In the genomic region with DNA sequence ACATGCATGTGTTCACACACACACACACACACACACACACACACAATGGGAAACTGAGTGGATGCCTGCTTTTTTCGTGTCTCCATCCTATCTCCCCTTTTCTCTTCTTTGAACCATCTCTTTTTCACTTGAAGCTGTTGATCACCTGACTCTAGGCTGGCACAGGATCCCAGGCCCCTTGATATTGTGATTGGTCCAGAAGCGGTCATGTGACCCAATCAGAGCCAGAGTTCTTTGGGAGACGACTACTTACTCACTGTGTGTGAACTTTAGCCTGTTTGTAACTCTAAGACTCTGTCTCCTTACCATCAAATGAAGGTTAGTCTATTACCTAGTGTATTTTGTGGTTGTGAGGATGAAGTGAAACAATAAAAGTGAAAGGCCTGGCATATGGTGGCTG, we compare ENCODE assay signal across 1 cellular context.
TF ChIP-seq lines count a peak whose summit lies in the region.

No MANE protein-coding gene starts in this region.

TF ChIP-seq in GM23338, 12 proteins besides CTCF, POLR2A, EP300 and RAD21 (continued from another document):
- TF ChIP-seq, protein P1, sequence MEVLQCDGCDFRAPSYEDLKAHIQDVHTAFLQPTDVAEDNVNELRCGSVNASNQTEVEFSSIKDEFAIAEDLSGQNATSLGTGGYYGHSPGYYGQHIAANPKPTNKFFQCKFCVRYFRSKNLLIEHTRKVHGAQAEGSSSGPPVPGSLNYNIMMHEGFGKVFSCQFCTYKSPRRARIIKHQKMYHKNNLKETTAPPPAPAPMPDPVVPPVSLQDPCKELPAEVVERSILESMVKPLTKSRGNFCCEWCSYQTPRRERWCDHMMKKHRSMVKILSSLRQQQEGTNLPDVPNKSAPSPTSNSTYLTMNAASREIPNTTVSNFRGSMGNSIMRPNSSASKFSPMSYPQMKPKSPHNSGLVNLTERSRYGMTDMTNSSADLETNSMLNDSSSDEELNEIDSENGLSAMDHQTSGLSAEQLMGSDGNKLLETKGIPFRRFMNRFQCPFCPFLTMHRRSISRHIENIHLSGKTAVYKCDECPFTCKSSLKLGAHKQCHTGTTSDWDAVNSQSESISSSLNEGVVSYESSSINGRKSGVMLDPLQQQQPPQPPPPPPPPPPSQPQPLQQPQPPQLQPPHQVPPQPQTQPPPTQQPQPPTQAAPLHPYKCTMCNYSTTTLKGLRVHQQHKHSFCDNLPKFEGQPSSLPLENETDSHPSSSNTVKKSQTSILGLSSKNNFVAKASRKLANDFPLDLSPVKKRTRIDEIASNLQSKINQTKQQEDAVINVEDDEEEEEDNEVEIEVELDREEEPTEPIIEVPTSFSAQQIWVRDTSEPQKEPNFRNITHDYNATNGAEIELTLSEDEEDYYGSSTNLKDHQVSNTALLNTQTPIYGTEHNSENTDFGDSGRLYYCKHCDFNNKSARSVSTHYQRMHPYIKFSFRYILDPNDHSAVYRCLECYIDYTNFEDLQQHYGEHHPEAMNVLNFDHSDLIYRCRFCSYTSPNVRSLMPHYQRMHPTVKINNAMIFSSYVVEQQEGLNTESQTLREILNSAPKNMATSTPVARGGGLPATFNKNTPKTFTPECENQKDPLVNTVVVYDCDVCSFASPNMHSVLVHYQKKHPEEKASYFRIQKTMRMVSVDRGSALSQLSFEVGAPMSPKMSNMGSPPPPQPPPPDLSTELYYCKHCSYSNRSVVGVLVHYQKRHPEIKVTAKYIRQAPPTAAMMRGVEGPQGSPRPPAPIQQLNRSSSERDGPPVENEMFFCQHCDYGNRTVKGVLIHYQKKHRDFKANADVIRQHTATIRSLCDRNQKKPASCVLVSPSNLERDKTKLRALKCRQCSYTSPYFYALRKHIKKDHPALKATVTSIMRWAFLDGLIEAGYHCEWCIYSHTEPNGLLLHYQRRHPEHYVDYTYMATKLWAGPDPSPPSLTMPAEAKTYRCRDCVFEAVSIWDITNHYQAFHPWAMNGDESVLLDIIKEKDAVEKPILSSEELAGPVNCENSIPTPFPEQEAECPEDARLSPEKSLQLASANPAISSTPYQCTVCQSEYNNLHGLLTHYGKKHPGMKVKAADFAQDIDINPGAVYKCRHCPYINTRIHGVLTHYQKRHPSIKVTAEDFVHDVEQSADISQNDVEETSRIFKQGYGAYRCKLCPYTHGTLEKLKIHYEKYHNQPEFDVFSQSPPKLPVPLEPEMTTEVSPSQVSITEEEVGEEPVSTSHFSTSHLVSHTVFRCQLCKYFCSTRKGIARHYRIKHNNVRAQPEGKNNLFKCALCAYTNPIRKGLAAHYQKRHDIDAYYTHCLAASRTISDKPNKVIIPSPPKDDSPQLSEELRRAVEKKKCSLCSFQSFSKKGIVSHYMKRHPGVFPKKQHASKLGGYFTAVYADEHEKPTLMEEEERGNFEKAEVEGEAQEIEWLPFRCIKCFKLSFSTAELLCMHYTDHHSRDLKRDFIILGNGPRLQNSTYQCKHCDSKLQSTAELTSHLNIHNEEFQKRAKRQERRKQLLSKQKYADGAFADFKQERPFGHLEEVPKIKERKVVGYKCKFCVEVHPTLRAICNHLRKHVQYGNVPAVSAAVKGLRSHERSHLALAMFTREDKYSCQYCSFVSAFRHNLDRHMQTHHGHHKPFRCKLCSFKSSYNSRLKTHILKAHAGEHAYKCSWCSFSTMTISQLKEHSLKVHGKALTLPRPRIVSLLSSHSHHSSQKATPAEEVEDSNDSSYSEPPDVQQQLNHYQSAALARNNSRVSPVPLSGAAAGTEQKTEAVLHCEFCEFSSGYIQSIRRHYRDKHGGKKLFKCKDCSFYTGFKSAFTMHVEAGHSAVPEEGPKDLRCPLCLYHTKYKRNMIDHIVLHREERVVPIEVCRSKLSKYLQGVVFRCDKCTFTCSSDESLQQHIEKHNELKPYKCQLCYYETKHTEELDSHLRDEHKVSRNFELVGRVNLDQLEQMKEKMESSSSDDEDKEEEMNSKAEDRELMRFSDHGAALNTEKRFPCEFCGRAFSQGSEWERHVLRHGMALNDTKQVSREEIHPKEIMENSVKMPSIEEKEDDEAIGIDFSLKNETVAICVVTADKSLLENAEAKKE (CRISPR knock-in tag; IDR thresholded peaks at IDR 0.05) = no peak
- TF ChIP-seq ZNF114 (CRISPR knock-in tag; IDR thresholded peaks at IDR 0.05) = no peak
- TF ChIP-seq JUNB (IDR thresholded peaks at IDR 0.05; ENCODE audit: unreplicated experiment) = no peak
- TF ChIP-seq, protein P2, sequence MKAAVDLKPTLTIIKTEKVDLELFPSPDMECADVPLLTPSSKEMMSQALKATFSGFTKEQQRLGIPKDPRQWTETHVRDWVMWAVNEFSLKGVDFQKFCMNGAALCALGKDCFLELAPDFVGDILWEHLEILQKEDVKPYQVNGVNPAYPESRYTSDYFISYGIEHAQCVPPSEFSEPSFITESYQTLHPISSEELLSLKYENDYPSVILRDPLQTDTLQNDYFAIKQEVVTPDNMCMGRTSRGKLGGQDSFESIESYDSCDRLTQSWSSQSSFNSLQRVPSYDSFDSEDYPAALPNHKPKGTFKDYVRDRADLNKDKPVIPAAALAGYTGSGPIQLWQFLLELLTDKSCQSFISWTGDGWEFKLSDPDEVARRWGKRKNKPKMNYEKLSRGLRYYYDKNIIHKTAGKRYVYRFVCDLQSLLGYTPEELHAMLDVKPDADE (IDR thresholded peaks at IDR 0.05) = no peak
- TF ChIP-seq, protein P3, sequence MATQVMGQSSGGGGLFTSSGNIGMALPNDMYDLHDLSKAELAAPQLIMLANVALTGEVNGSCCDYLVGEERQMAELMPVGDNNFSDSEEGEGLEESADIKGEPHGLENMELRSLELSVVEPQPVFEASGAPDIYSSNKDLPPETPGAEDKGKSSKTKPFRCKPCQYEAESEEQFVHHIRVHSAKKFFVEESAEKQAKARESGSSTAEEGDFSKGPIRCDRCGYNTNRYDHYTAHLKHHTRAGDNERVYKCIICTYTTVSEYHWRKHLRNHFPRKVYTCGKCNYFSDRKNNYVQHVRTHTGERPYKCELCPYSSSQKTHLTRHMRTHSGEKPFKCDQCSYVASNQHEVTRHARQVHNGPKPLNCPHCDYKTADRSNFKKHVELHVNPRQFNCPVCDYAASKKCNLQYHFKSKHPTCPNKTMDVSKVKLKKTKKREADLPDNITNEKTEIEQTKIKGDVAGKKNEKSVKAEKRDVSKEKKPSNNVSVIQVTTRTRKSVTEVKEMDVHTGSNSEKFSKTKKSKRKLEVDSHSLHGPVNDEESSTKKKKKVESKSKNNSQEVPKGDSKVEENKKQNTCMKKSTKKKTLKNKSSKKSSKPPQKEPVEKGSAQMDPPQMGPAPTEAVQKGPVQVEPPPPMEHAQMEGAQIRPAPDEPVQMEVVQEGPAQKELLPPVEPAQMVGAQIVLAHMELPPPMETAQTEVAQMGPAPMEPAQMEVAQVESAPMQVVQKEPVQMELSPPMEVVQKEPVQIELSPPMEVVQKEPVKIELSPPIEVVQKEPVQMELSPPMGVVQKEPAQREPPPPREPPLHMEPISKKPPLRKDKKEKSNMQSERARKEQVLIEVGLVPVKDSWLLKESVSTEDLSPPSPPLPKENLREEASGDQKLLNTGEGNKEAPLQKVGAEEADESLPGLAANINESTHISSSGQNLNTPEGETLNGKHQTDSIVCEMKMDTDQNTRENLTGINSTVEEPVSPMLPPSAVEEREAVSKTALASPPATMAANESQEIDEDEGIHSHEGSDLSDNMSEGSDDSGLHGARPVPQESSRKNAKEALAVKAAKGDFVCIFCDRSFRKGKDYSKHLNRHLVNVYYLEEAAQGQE (IDR thresholded peaks at IDR 0.05; ENCODE audit: unreplicated experiment) = no peak
- TF ChIP-seq CREB1 (CRISPR knock-in tag; IDR thresholded peaks at IDR 0.05; ENCODE audit: low read depth) = no peak
